In genomic region chr17:41666336-41666680, GRCh38 we compare ENCODE assay signal across 8 cellular contexts. TPM values are rescaled to one million over a fixed set of nuclear protein-coding genes. Genes with fewer than 3 reads are reported as not detected.
DNase-seq lines count a peak whose midpoint lies in the region; ATAC-seq and TF ChIP-seq lines count a peak whose summit lies in the region.

No MANE protein-coding gene starts in this region.

- H2AFZ ChIP-seq in GM23338 (peak overlapping the region; percentile 98), MM.1S (ENCODE audit: low read length) (no peak overlapping the region)

- peaks cover 30% of the 10 kb centered on the region for H3K27me3 Mint-ChIP-seq in GM23338 (ENCODE audit: insufficient read depth, low read depth, poor library complexity)
- H3K27me3 Mint-ChIP-seq in T-helper 2 cell treated with Interferon-gamma antibody and Interleukin-4, amounts not matched to agents 5 μg/mL and 100 μg/mL, for 36 hours (ENCODE audit: low read depth): peaks cover 10% of the 10 kb centered on the region

- H3K27ac ChIP-seq in GM23338 (ENCODE audit: low read depth) (no peak overlapping the region), MM.1S (ENCODE audit: low read length) (peak overlapping the region; percentile 95), breast epithelium (peak overlapping the region; percentile 93 to 94)

- H3K27me3 ChIP-seq in GM23338 (ENCODE audit: insufficient read depth) (no peaks in the 10 kb centered on the region), MM.1S (replicated peaks; ENCODE audit: insufficient read depth, low read length) (no peaks in the 10 kb centered on the region), breast epithelium (no peaks in the 10 kb centered on the region)

- no peaks in the 10 kb centered on the region for H3K36me3 Mint-ChIP-seq in GM23338 (ENCODE audit: low read depth)
- H3K36me3 Mint-ChIP-seq in T-helper 2 cell treated with Interferon-gamma antibody and Interleukin-4, amounts not matched to agents 5 μg/mL and 100 μg/mL, for 36 hours (ENCODE audit: low read depth): peaks cover 3% of the 10 kb centered on the region

- H3K4me1 ChIP-seq in GM23338 (ENCODE audit: insufficient read depth) (peaks cover 13% of the 10 kb centered on the region; the same call in 1 of the 2 replicates), MM.1S (ENCODE audit: low read length) (peaks cover 10% of the 10 kb centered on the region), breast epithelium (peaks cover 0 to 9% of the 10 kb centered on the region in 2 donors)

- peaks cover 16% of the 10 kb centered on the region for H3K4me1 Mint-ChIP-seq in GM23338
- H3K4me1 Mint-ChIP-seq in T-helper 2 cell treated with Interferon-gamma antibody and Interleukin-4, amounts not matched to agents 5 μg/mL and 100 μg/mL, for 36 hours (ENCODE audit: low read depth): peaks cover 43% of the 10 kb centered on the region

- intact Hi-C loops in breast epithelium (cut with DNase I; ENCODE audit: low total_unique reads): no loop called here

- no peaks in the 10 kb centered on the region for H3K9me3 ChIP-seq in MM.1S (replicated peaks; ENCODE audit: insufficient read depth, low read length)
- H3K9me3 ChIP-seq in breast epithelium: no peaks in the 10 kb centered on the region

- H3K4me3 Mint-ChIP-seq in GM23338: peak overlapping the region; percentile 71
- peak overlapping the region; percentile 84 for H3K4me3 Mint-ChIP-seq in T-helper 2 cell treated with Interferon-gamma antibody and Interleukin-4, amounts not matched to agents 5 μg/mL and 100 μg/mL, for 36 hours

- TF ChIP-seq CTCF in GM23338 (conservative IDR thresholded peaks at IDR 0.05; ENCODE audit: low read depth in 2 of 2) (no peak), MM.1S (IDR thresholded peaks at IDR 0.05; ENCODE audit: low read length) (no peak), breast epithelium (IDR thresholded peaks at IDR 0.05) (no peak)

- ATAC-seq in GM23338: peak; percentile 10

- H3K9me3 Mint-ChIP-seq in GM23338: no peaks in the 10 kb centered on the region; the same call in 2 of the 3 replicates
- no peaks in the 10 kb centered on the region for H3K9me3 Mint-ChIP-seq in T-helper 2 cell treated with Interferon-gamma antibody and Interleukin-4, amounts not matched to agents 5 μg/mL and 100 μg/mL, for 36 hours

- peak overlapping the region; percentile 86 for H3K9ac ChIP-seq in MM.1S (ENCODE audit: low read length)

- H3K79me2 ChIP-seq in GM23338 (replicated peaks; ENCODE audit: insufficient read depth) (no peaks in the 10 kb centered on the region), MM.1S (ENCODE audit: low read length) (no peaks in the 10 kb centered on the region)

- peak overlapping the region; percentile 95 for H3K4me2 ChIP-seq in GM23338
- H3K4me2 ChIP-seq in MM.1S (ENCODE audit: low read depth, low read length): peak overlapping the region; percentile 83

- DNase-seq in DMS53 treated with DMSO at 0.1 percent for 48 hours (lab: John Stamatoyannopoulos, UW; ENCODE audit: unreplicated experiment) (peak; percentile 63), GM23338 (ENCODE audit: low spot score) (peak; percentile 50), MM.1S (peak; percentile 97), breast epithelium (ENCODE audit: low spot score in 2 of 2) (peak in 1 of 2 donors; percentile 51), left kidney (ENCODE audit: low read depth, low spot score) (peak; percentile 69), AG08396 (ENCODE audit: low spot score) (no peak)
- peak; percentile 74 for DNase-seq in T-helper 2 cell treated with Interferon-gamma antibody and Interleukin-4, amounts not matched to agents 5 μg/mL and 100 μg/mL, for 36 hours (ENCODE audit: low spot score)
- peak in 2 of 3 donors; percentile 35 to 49 for DNase-seq in stimulated activated CD4-positive, alpha-beta T cell treated with anti-CD3 and anti-CD28 coated beads, TNF-alpha, amount 100 ng/mL, for 1 hour (ENCODE audit: low read depth in 3 of 3, low spot score in 1 of 3)

- peak overlapping the region; percentile 76 for H3K4me3 ChIP-seq in GM23338
- H3K4me3 ChIP-seq in MM.1S (ENCODE audit: low read length): peak overlapping the region; percentile 75
- H3K4me3 ChIP-seq in breast epithelium: peak overlapping the region; percentile 40 to 72 (median 52)

- no peak for TF ChIP-seq POLR2A in breast epithelium (IDR thresholded peaks at IDR 0.05)

- no peak overlapping the region; the same call in 1 of the 2 replicates for H3K27ac Mint-ChIP-seq in GM23338
- H3K27ac Mint-ChIP-seq in T-helper 2 cell treated with Interferon-gamma antibody and Interleukin-4, amounts not matched to agents 5 μg/mL and 100 μg/mL, for 36 hours: peak overlapping the region; percentile 97

- H3F3A ChIP-seq in GM23338 (replicated peaks; ENCODE audit: low read depth): no peaks in the 10 kb centered on the region
- peaks cover 32% of the 10 kb centered on the region for H3F3A ChIP-seq in MM.1S (ENCODE audit: insufficient read depth, low read length)

- H3K36me3 ChIP-seq in GM23338 (ENCODE audit: insufficient read depth) (no peaks in the 10 kb centered on the region), MM.1S (replicated peaks; ENCODE audit: insufficient read depth, low read length) (no peaks in the 10 kb centered on the region), breast epithelium (no peaks in the 10 kb centered on the region)

- H3K9me2 ChIP-seq in GM23338 (ENCODE audit: insufficient read depth): no peaks in the 10 kb centered on the region
- H3K9me2 ChIP-seq in MM.1S (replicated peaks; ENCODE audit: insufficient read depth, low read length): no peaks in the 10 kb centered on the region

- no peaks in the 10 kb centered on the region for H4K20me1 ChIP-seq in GM23338 (replicated peaks; ENCODE audit: insufficient read depth)
- no peaks in the 10 kb centered on the region for H4K20me1 ChIP-seq in MM.1S (ENCODE audit: insufficient read depth, low read length)

TF ChIP-seq in GM23338, 12 proteins besides CTCF, POLR2A, EP300 and RAD21:
- TF ChIP-seq JUNB (IDR thresholded peaks at IDR 0.05; ENCODE audit: unreplicated experiment) (no peak), ZNF114 (CRISPR knock-in tag; IDR thresholded peaks at IDR 0.05) (no peak), REST (IDR thresholded peaks at IDR 0.05; ENCODE audit: unreplicated experiment) (no peak)

RNA-seq across cellular contexts. Expression of gene EIF1, which starts 22.4 kb away (rescaled TPM):
- total RNA-seq in GM23338 (2014; rRNA removed; shearing (Covaris generic)): 270 and 272 TPM in 2 replicates
- polyA plus RNA-seq in GM23338 (2016; fragmentation: Nextera tagmentation; extraction: Ambion mirVana): 525 and 603 TPM in 2 replicates
- 100 to 1,000 TPM; 217 to 850 (median 260) TPM for total RNA-seq in breast epithelium

RNA-seq across cellular contexts. Expression of gene KRT17, which starts 41.9 kb away (rescaled TPM):
- 0.63 TPM in 1 of 2 replicates, not detected in the other for total RNA-seq in GM23338 (2014; rRNA removed; shearing (Covaris generic))
- 1.8 TPM in 2 replicates for polyA plus RNA-seq in GM23338 (2016; fragmentation: Nextera tagmentation; extraction: Ambion mirVana)
- 1,000 to 10,000 TPM in 2 of 3 donors, 1 to 10 TPM in 1; 1.9 to 1,676 (median 1,373) TPM for total RNA-seq in breast epithelium

RNA-seq across cellular contexts. Expression of gene GAST, which starts 45.8 kb away (rescaled TPM):
- not detected in 2 replicates for total RNA-seq in GM23338 (2014; rRNA removed; shearing (Covaris generic))
- not detected in 2 replicates for polyA plus RNA-seq in GM23338 (2016; fragmentation: Nextera tagmentation; extraction: Ambion mirVana)
- total RNA-seq in breast epithelium: not detected

RNA-seq across cellular contexts. Expression of gene KRT16, which starts 53.7 kb away (rescaled TPM):
- total RNA-seq in GM23338 (2014; rRNA removed; shearing (Covaris generic)): not detected in 2 replicates
- not detected in 2 replicates for polyA plus RNA-seq in GM23338 (2016; fragmentation: Nextera tagmentation; extraction: Ambion mirVana)
- total RNA-seq in breast epithelium: 100 to 1,000 TPM in 1 of 3 donors, 10 to 100 TPM in 1, 1 to 10 TPM in 1; 2.6 to 100 (median 51.8) TPM
